In the genomic region with DNA sequence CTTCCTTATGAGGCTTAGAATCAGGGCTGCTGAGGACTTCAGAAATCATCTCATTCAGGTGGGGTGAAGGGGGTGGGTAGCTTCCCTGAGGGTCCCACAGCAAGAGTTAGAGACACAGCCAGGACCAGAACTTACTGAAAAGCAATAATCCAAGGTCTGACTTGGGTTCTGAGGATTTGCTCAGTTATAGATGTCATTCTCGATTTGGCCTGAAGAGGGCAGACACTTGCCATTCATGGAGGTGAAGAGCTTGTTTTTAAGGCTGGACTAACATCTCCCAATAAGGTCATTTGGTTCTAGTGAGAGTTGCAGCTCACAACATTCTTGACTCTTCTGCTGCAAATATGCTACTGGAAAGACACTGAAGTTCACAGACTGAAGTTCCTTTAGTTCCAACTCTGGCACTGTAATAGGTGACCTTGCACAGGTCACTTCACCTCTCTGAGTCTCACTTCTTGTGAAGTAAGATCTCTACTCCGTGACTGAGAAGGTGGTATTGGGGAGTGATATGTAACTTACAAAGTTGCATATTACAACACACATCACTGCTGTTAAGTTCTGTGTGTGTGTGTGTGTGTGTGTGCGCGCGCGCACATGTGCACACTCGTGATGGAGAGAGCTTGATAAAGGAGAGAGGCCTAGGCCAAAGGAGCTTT, we compare ENCODE assay signal across 9 cellular contexts.
DNase-seq lines count a peak whose midpoint lies in the region; ATAC-seq and TF ChIP-seq lines count a peak whose summit lies in the region.
"Had no signal": no experiment of that assay in that cellular context is flagged by ENCODE, and none has a peak within 500 bp of the region (broad histone marks: within the 10 kb centered on the region; RNA-seq: fewer than 3 reads in every experiment).

No MANE protein-coding gene starts in this region.

- H3K9me3 ChIP-seq in cardiac muscle cell (ENCODE audit: low read depth) = no peaks in the 10 kb centered on the region

- no peaks in the 10 kb centered on the region for H3K36me3 Mint-ChIP-seq in activated CD8-positive, alpha-beta T cell treated with anti-CD3 and anti-CD28 coated beads, Interleukin-2, amount 10 ng/mL, durations not matched to agents 7 days and 5 days (ENCODE audit: low read depth)

- H3K4me3 ChIP-seq in cardiac muscle cell = no peak overlapping the region

- H3K27me3 ChIP-seq in cardiac muscle cell = no peaks in the 10 kb centered on the region

- DNase-seq in DMS 273 treated with DMSO at 0.1 percent for 48 hours (lab: John Stamatoyannopoulos, UW) = peak; percentile 44
- DNase-seq in NCI-H345 (lab: John Stamatoyannopoulos, UW) = peak; percentile 65
- peak; percentile 60 for DNase-seq in activated CD8-positive, alpha-beta T cell treated with anti-CD3 and anti-CD28 coated beads, Interleukin-2, amount 10 ng/mL, durations not matched to agents 7 days and 5 days
- peak; percentile 84 to 89 for DNase-seq in cardiac muscle cell (ENCODE audit: low read depth in 1 of 2, low spot score in 1 of 2)
- DNase-seq in renal cortical epithelial cell (ENCODE audit: low read depth) = peak; percentile 82
- DNase-seq in activated effector memory CD4-positive, alpha-beta T cell treated with anti-CD3 and anti-CD28 coated beads, Interleukin-2, amount 50 U/mL, for 16 hours = no peak

- no peaks in the 10 kb centered on the region for H3K9me3 Mint-ChIP-seq in activated CD8-positive, alpha-beta T cell treated with anti-CD3 and anti-CD28 coated beads, Interleukin-2, amount 10 ng/mL, durations not matched to agents 7 days and 5 days (ENCODE audit: insufficient read depth)
- H3K9me3 Mint-ChIP-seq: stimulated activated naive CD8-positive, alpha-beta T cell treated with anti-CD3 and anti-CD28 coated beads, Interleukin-15, Interleukin-2, amounts not matched to agents 100 ng/mL and 50 ng/mL, for 24 hours had no signal

- peak overlapping the region; percentile 85 for H3K27ac ChIP-seq in cardiac muscle cell

- no peaks in the 10 kb centered on the region for H3K4me1 ChIP-seq in cardiac muscle cell (ENCODE audit: low read depth)

- H3K27ac Mint-ChIP-seq in activated CD8-positive, alpha-beta T cell treated with anti-CD3 and anti-CD28 coated beads, Interleukin-2, amount 10 ng/mL, durations not matched to agents 7 days and 5 days = no peak overlapping the region
- H3K27ac Mint-ChIP-seq: stimulated activated naive CD8-positive, alpha-beta T cell treated with anti-CD3 and anti-CD28 coated beads, Interleukin-15, Interleukin-2, amounts not matched to agents 100 ng/mL and 50 ng/mL, for 24 hours had no signal

- no peaks in the 10 kb centered on the region for H3K4me1 Mint-ChIP-seq in activated CD8-positive, alpha-beta T cell treated with anti-CD3 and anti-CD28 coated beads, Interleukin-2, amount 10 ng/mL, durations not matched to agents 7 days and 5 days (ENCODE audit: low read depth)

- peak; percentile 74 for TF ChIP-seq CTCF in cardiac muscle cell (IDR thresholded peaks at IDR 0.05; ENCODE audit: low read depth, low read length)

- H3K27me3 Mint-ChIP-seq in activated CD8-positive, alpha-beta T cell treated with anti-CD3 and anti-CD28 coated beads, Interleukin-2, amount 10 ng/mL, durations not matched to agents 7 days and 5 days (ENCODE audit: low read depth) = no peaks in the 10 kb centered on the region
- H3K27me3 Mint-ChIP-seq: stimulated activated naive CD8-positive, alpha-beta T cell treated with anti-CD3 and anti-CD28 coated beads, Interleukin-15, Interleukin-2, amounts not matched to agents 100 ng/mL and 50 ng/mL, for 24 hours had no signal

- ATAC-seq in GM19023 (IDR thresholded peaks at IDR 0.05; ENCODE audit: unreplicated experiment) (peak; percentile 70), HG03139 (IDR thresholded peaks at IDR 0.05; ENCODE audit: unreplicated experiment) (peak; percentile 75)
- ATAC-seq in activated CD8-positive, alpha-beta T cell treated with anti-CD3 and anti-CD28 coated beads, Interleukin-2, amount 10 ng/mL, durations not matched to agents 7 days and 5 days = peak; percentile 58

- CTCF ChIA-PET in activated CD8-positive, alpha-beta T cell treated with anti-CD3 and anti-CD28 coated beads, Interleukin-2, amount 10 ng/mL, durations not matched to agents 7 days and 5 days (lab: Charles Lee) = interaction anchor here (0.6 to 2.5 kb wide), 20 partner anchors 8 to 1618 kb away, joined by 3 to 15 read pairs (median 4); no protein-coding TSS in a partner anchor

- H3K36me3 ChIP-seq in cardiac muscle cell = peaks cover 3% of the 10 kb centered on the region

- no peak overlapping the region for H3K4me3 Mint-ChIP-seq in activated CD8-positive, alpha-beta T cell treated with anti-CD3 and anti-CD28 coated beads, Interleukin-2, amount 10 ng/mL, durations not matched to agents 7 days and 5 days
- H3K4me3 Mint-ChIP-seq: stimulated activated naive CD8-positive, alpha-beta T cell treated with anti-CD3 and anti-CD28 coated beads, Interleukin-15, Interleukin-2, amounts not matched to agents 100 ng/mL and 50 ng/mL, for 24 hours had no signal

- POLR2A ChIA-PET in activated CD8-positive, alpha-beta T cell treated with anti-CD3 and anti-CD28 coated beads, Interleukin-2, amount 10 ng/mL, durations not matched to agents 7 days and 5 days (lab: Charles Lee) = interaction anchor here (0.6 to 0.8 kb wide), 2 partner anchors 289 to 366 kb away, joined by 3 read pairs; no protein-coding TSS in a partner anchor
